8 cellular contexts compared by ENCODE assay signal in the genomic region with DNA sequence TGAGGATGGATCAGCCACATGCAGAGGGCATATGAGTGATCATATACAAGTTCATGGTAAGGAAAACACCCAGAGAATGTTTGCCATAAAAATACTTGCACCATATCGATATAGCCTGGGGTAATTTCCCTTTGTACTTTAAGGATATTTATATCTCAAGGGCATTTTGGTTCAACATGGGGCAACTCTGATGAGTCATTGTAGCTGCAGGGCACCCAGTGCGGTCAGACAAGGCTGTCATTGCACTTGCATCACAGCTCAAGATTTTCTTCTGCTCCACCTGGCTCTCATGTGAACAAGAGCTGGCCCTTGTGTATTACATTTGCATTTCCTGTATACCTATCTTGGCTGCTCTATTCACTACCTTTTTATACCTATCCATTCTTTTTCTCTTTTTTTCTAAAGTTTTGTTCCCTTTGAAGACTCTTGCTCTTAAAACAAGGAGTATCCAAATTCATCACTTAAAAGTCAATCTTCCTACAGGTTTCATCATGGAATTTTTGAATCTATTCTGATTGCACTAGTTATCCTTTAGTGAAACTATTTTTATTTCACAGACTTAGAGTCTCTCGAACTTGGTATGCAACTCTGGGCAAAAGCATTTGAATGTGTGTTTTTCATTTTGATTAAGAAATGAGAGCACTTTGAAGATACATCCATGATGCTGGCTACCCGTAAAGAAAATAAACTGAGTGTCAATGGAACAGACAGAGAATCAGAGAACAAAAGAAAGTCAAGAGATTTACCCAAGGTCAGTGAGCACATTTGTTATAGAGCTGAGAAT.
DNase-seq lines count a peak whose midpoint lies in the region; ATAC-seq and TF ChIP-seq lines count a peak whose summit lies in the region.

No MANE protein-coding gene starts in this region.

- H3K27me3 ChIP-seq in PC-9 (ENCODE audit: insufficient read depth, low read depth) (no peaks in the 10 kb centered on the region), heart right ventricle (no peaks in the 10 kb centered on the region)

- H4K20me1 ChIP-seq in PC-9 (ENCODE audit: insufficient read depth), result no peaks in the 10 kb centered on the region

- H2AFZ ChIP-seq in PC-9, result no peak overlapping the region

- H3K79me2 ChIP-seq in PC-9 (ENCODE audit: low read depth), result no peaks in the 10 kb centered on the region

- peak; percentile 96 for DNase-seq in EL
- peak; percentile 83 to 92 for DNase-seq in PC-9
- peak; percentile 11 to 17 for DNase-seq in heart right ventricle
- no peak for DNase-seq in NCI-H524 treated with DMSO at 0.1 percent for 48 hours (lab: John Stamatoyannopoulos, UW)
- DNase-seq in superior temporal gyrus (ENCODE audit: extremely low spot score), result no peak

- H3K4me1 ChIP-seq in PC-9 (replicated peaks; ENCODE audit: insufficient read depth) (peaks cover 23% of the 10 kb centered on the region), heart right ventricle (peaks cover 0 to 20% (median 6%) of the 10 kb centered on the region in 9 donors)

- H3K9me2 ChIP-seq in PC-9 (ENCODE audit: insufficient read depth), result no peaks in the 10 kb centered on the region

- 48 to 52% methylated on average over 4 of the region's 4 CpGs for WGBS in heart right ventricle, 2 donors

- intact Hi-C loops in PC-9 (cut with micrococcal nuclease; ENCODE audit: unreplicated experiment) (no loop called here), heart right ventricle (cut with DNase I) (no loop called here)

- peak overlapping the region; percentile 56 for H3K27ac ChIP-seq in PC-9
- peak overlapping the region in 5 of 10 donors; percentile 17 to 63 (median 53) for H3K27ac ChIP-seq in heart right ventricle

- TF ChIP-seq CTCF in PC-9 (conservative IDR thresholded peaks at IDR 0.05) (no peak), heart right ventricle (IDR thresholded peaks at IDR 0.05) (no peak)

- H3K4me2 ChIP-seq in PC-9, result peak overlapping the region; percentile 30

- ATAC-seq in HG02588 (IDR thresholded peaks at IDR 0.05; ENCODE audit: unreplicated experiment) (peak; percentile 78), heart right ventricle (peak; percentile 63 to 96 (median 88)), HG03097 (IDR thresholded peaks at IDR 0.05; ENCODE audit: low FRiP score, unreplicated experiment) (no peak), GM18519 (IDR thresholded peaks at IDR 0.05; ENCODE audit: low FRiP score, unreplicated experiment) (no peak)

- H3K9me3 ChIP-seq in PC-9 (ENCODE audit: insufficient read depth, low read depth) (0 out of 2 replicates have a peak, but pooled peaks cover 4% of the 10 kb centered on the region), heart right ventricle (no peaks in the 10 kb centered on the region)

- CTCF ChIA-PET in PC-9 (lab: Charles Lee), result interaction anchor here (0.6 to 0.7 kb wide), 2 partner anchors 8 to 332 kb away, joined by 3 read pairs; no protein-coding TSS in a partner anchor

- no TSS peak for BruUV-seq in PC-9 (replicated peaks; lab: Mats Ljungman, UMichigan)

- peaks cover 13% of the 10 kb centered on the region; the same call in 1 of the 2 replicates for H3F3A ChIP-seq in PC-9 (ENCODE audit: insufficient read depth, low read depth)

- POLR2A ChIA-PET in PC-9 (lab: Charles Lee; ENCODE audit: unreplicated experiment), result interaction anchor here (0.6 kb wide), 2 partner anchors 45 to 171 kb away, joined by 3 to 4 read pairs; no protein-coding TSS in a partner anchor

- no peaks in the 10 kb centered on the region for H3K36me3 ChIP-seq in PC-9 (ENCODE audit: low read depth)
- no peaks in the 10 kb centered on the region for H3K36me3 ChIP-seq in heart right ventricle

- no peak overlapping the region for H3K4me3 ChIP-seq in PC-9
- H3K4me3 ChIP-seq in heart right ventricle, result no peak overlapping the region

Comparison
In these comparisons a context has a peak if more than half of its experiments do, and no peak if none do; other contexts are left out.
1. DNase-seq: peak in EL (single experiment), PC-9 (2 of 2) and heart right ventricle (2 of 2); none in NCI-H524 treated with DMSO at 0.1 percent for 48 hours (single experiment) and superior temporal gyrus (single experiment).
2. ATAC-seq: peak in HG02588 (single experiment) and heart right ventricle (8 of 8); none in HG03097 (single experiment) and GM18519 (single experiment).